In the genomic region with DNA sequence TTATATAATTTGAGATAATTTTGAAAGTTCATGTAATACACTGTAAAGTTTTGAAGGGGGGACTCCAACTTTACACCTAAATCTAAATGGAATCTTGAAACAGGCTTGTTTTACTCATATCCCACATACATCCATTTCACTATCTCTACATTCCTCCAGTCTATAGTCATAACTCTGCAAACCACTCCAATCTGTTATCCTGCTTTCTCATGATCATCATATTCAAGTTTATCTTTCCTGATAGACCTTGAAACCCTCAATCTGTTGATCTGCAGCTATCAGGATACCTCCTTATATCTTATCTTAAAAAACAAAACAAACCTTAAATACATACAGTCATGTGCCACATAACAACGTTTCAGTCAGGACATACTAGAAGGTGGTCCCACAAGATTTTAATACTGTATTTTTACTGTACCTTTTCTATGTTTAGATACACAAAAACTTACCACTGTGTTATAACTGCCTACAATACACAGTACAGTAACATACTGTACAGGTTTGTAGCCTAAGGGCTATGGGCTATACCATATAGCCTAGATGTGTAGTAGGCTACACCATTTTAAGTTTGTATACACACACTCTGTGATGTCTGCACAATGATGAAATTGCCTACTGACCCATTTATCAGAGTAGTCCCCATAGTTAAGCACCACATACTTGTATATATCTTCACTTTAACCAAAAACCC, we compare ENCODE assay signal across 1 cellular context.
TF ChIP-seq lines count a peak whose summit lies in the region.

No MANE protein-coding gene starts in this region.

TF ChIP-seq in GM12878, 131 proteins besides CTCF, POLR2A, EP300 and RAD21:
- TF ChIP-seq, protein P1, sequence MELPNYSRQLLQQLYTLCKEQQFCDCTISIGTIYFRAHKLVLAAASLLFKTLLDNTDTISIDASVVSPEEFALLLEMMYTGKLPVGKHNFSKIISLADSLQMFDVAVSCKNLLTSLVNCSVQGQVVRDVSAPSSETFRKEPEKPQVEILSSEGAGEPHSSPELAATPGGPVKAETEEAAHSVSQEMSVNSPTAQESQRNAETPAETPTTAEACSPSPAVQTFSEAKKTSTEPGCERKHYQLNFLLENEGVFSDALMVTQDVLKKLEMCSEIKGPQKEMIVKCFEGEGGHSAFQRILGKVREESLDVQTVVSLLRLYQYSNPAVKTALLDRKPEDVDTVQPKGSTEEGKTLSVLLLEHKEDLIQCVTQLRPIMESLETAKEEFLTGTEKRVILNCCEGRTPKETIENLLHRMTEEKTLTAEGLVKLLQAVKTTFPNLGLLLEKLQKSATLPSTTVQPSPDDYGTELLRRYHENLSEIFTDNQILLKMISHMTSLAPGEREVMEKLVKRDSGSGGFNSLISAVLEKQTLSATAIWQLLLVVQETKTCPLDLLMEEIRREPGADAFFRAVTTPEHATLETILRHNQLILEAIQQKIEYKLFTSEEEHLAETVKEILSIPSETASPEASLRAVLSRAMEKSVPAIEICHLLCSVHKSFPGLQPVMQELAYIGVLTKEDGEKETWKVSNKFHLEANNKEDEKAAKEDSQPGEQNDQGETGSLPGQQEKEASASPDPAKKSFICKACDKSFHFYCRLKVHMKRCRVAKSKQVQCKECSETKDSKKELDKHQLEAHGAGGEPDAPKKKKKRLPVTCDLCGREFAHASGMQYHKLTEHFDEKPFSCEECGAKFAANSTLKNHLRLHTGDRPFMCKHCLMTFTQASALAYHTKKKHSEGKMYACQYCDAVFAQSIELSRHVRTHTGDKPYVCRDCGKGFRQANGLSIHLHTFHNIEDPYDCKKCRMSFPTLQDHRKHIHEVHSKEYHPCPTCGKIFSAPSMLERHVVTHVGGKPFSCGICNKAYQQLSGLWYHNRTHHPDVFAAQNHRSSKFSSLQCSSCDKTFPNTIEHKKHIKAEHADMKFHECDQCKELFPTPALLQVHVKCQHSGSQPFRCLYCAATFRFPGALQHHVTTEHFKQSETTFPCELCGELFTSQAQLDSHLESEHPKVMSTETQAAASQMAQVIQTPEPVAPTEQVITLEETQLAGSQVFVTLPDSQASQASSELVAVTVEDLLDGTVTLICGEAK (IDR thresholded peaks at IDR 0.05; ENCODE audit: borderline replicate concordance) = no peak
- TF ChIP-seq RUNX3 (IDR thresholded peaks at IDR 0.05; ENCODE audit: low read length) (no peak), NR2C1 (IDR thresholded peaks at IDR 0.05) (no peak), RAD51 (IDR thresholded peaks at IDR 0.05) (no peak), ASH2L (IDR thresholded peaks at IDR 0.05; ENCODE audit: borderline replicate concordance, low read depth) (no peak), SMAD1 (IDR thresholded peaks at IDR 0.05; ENCODE audit: low read depth, partially characterized antibody) (no peak), ZNF24 (IDR thresholded peaks at IDR 0.05) (no peak), GABPA (IDR thresholded peaks at IDR 0.05; ENCODE audit: low read depth) (no peak)
- TF ChIP-seq, protein P2, sequence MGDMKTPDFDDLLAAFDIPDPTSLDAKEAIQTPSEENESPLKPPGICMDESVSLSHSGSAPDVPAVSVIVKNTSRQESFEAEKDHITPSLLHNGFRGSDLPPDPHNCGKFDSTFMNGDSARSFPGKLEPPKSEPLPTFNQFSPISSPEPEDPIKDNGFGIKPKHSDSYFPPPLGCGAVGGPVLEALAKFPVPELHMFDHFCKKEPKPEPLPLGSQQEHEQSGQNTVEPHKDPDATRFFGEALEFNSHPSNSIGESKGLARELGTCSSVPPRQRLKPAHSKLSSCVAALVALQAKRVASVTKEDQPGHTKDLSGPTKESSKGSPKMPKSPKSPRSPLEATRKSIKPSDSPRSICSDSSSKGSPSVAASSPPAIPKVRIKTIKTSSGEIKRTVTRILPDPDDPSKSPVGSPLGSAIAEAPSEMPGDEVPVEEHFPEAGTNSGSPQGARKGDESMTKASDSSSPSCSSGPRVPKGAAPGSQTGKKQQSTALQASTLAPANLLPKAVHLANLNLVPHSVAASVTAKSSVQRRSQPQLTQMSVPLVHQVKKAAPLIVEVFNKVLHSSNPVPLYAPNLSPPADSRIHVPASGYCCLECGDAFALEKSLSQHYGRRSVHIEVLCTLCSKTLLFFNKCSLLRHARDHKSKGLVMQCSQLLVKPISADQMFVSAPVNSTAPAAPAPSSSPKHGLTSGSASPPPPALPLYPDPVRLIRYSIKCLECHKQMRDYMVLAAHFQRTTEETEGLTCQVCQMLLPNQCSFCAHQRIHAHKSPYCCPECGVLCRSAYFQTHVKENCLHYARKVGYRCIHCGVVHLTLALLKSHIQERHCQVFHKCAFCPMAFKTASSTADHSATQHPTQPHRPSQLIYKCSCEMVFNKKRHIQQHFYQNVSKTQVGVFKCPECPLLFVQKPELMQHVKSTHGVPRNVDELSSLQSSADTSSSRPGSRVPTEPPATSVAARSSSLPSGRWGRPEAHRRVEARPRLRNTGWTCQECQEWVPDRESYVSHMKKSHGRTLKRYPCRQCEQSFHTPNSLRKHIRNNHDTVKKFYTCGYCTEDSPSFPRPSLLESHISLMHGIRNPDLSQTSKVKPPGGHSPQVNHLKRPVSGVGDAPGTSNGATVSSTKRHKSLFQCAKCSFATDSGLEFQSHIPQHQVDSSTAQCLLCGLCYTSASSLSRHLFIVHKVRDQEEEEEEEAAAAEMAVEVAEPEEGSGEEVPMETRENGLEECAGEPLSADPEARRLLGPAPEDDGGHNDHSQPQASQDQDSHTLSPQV (IDR thresholded peaks at IDR 0.05) = no peak
- TF ChIP-seq, protein P3, sequence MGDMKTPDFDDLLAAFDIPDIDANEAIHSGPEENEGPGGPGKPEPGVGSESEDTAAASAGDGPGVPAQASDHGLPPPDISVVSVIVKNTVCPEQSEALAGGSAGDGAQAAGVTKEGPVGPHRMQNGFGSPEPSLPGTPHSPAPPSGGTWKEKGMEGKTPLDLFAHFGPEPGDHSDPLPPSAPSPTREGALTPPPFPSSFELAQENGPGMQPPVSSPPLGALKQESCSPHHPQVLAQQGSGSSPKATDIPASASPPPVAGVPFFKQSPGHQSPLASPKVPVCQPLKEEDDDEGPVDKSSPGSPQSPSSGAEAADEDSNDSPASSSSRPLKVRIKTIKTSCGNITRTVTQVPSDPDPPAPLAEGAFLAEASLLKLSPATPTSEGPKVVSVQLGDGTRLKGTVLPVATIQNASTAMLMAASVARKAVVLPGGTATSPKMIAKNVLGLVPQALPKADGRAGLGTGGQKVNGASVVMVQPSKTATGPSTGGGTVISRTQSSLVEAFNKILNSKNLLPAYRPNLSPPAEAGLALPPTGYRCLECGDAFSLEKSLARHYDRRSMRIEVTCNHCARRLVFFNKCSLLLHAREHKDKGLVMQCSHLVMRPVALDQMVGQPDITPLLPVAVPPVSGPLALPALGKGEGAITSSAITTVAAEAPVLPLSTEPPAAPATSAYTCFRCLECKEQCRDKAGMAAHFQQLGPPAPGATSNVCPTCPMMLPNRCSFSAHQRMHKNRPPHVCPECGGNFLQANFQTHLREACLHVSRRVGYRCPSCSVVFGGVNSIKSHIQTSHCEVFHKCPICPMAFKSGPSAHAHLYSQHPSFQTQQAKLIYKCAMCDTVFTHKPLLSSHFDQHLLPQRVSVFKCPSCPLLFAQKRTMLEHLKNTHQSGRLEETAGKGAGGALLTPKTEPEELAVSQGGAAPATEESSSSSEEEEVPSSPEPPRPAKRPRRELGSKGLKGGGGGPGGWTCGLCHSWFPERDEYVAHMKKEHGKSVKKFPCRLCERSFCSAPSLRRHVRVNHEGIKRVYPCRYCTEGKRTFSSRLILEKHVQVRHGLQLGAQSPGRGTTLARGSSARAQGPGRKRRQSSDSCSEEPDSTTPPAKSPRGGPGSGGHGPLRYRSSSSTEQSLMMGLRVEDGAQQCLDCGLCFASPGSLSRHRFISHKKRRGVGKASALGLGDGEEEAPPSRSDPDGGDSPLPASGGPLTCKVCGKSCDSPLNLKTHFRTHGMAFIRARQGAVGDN (IDR thresholded peaks at IDR 0.05) = no peak
- TF ChIP-seq, protein P4, sequence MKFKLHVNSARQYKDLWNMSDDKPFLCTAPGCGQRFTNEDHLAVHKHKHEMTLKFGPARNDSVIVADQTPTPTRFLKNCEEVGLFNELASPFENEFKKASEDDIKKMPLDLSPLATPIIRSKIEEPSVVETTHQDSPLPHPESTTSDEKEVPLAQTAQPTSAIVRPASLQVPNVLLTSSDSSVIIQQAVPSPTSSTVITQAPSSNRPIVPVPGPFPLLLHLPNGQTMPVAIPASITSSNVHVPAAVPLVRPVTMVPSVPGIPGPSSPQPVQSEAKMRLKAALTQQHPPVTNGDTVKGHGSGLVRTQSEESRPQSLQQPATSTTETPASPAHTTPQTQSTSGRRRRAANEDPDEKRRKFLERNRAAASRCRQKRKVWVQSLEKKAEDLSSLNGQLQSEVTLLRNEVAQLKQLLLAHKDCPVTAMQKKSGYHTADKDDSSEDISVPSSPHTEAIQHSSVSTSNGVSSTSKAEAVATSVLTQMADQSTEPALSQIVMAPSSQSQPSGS (IDR thresholded peaks at IDR 0.05; ENCODE audit: low read length) = no peak
